In genomic region chr11:118921929-118922744, GRCh38 we compare ENCODE assay signal across 1 cellular context.
TF ChIP-seq lines count a peak whose summit lies in the region.

No MANE protein-coding gene starts in this region.

TF ChIP-seq in SK-N-SH, 30 proteins besides CTCF, POLR2A, EP300 and RAD21 (continued from another document):
- TF ChIP-seq ZBTB33 (IDR thresholded peaks at IDR 0.05; ENCODE audit: borderline replicate concordance, low read depth) (no peak), USF1 (IDR thresholded peaks at IDR 0.05; ENCODE audit: borderline replicate concordance, low read depth) (no peak), MEF2A (IDR thresholded peaks at IDR 0.05; ENCODE audit: borderline replicate concordance, low read depth) (no peak), EZH2phosphoT487 (IDR thresholded peaks at IDR 0.05; ENCODE audit: borderline replicate concordance, low read depth) (no peak), ELF1 (IDR thresholded peaks at IDR 0.05) (no peak; the same call in 1 of the 2 replicates), NRF1 (IDR thresholded peaks at IDR 0.05; ENCODE audit: low read depth, low read length) (no peak), CHD2 (IDR thresholded peaks at IDR 0.05; ENCODE audit: low read length, partially characterized antibody) (peak; percentile 69), PBX3 (IDR thresholded peaks at IDR 0.05) (peak; percentile 47), MAX (IDR thresholded peaks at IDR 0.05; ENCODE audit: low read depth) (no peak; the same call in 1 of the 2 replicates), POLR2AphosphoS5 (IDR thresholded peaks at IDR 0.05; ENCODE audit: low read depth, low read length) (no peak), IRF3 (IDR thresholded peaks at IDR 0.05; ENCODE audit: low read depth, low read length) (no peak), TCF12 (IDR thresholded peaks at IDR 0.05) (peak; percentile 61; the same call in 1 of the 2 replicates), TEAD4 (IDR thresholded peaks at IDR 0.05; ENCODE audit: borderline replicate concordance, insufficient read depth) (0 out of 2 replicates have a peak, but pooled peaks have one; percentile 31), TAF1 (IDR thresholded peaks at IDR 0.05; ENCODE audit: borderline replicate concordance, low read depth, low read length) (0 out of 2 replicates have a peak, but pooled peaks have one; percentile 13), GATA2 (CRISPR knock-in tag; IDR thresholded peaks at IDR 0.05) (no peak)
TF ChIP-seq in SK-N-SH: peak in this region for 9.
